In the genomic region with DNA sequence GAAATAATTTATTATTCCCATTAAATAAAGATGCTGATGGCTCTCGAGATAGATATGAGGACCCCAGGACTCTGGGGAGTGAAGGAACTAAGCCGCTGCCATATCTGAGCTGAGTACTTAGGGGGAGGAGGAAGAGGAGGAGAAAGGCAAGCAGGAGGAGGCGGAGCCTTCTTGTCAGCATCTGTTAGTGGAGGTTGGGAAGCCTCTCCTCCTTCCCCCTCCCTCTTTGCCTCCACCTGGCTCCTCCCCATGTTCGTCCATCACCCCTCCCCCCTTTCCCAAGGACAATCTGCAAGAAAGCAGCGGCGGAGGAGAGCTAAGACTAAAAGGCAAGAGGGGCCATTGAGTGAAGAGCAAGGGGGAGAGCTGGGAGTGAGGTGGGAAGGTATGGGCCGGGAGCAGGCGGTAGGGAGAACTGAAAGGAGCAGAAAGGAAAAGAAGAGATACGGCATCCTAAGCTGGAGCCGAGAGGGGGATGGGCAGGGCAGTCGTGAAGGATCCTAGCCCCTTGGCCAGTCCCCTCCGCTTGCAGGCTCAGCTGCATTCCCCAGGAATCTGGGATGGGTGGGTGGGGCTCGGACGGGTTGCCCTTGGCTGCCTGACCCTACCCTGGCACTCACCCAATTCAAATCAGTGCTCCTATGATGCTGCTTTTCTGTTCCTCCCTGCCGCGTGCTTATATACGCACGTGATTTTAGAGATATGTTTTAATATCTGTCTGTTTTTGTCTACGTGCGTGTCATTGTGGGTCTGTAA, we compare ENCODE assay signal across 8 cellular contexts. TPM values are rescaled to one million over a fixed set of nuclear protein-coding genes. Genes with fewer than 3 reads are reported as not detected.
A peak's percentile ranks its signal among the peaks of the same experiment; 100 is the strongest.
DNase-seq lines count a peak whose midpoint lies in the region; ATAC-seq, FAIRE-seq and TF ChIP-seq lines count a peak whose summit lies in the region.

A gene (plus strand): TSS at position 287 of the 756 bp plus-strand sequence. CDS start 3,411 bp downstream, outside the sequence.

- ATAC-seq in GM19023 (IDR thresholded peaks at IDR 0.05; ENCODE audit: unreplicated experiment) (peak; percentile 100), HG03196 (IDR thresholded peaks at IDR 0.05; ENCODE audit: unreplicated experiment) (peak; percentile 95)

- no peaks in the 10 kb centered on the region for H3K4me1 ChIP-seq in kidney (ENCODE audit: control insufficient read depth in 1 of 2, insufficient read depth in 1 of 2, low read depth in 1 of 2, low read length in 2 of 2)

- intact Hi-C loops in kidney (cut with DNase I), result no loop called here

- peak within 1 kb of the TSS; percentile 3 to 34 for H3K9ac ChIP-seq in kidney (ENCODE audit: low read length in 2 of 2)

- peak within 1 kb of the TSS; percentile 91 to 92 for H3K4me3 ChIP-seq in kidney (ENCODE audit: low read length in 2 of 2)

- H3K36me3 ChIP-seq in kidney (ENCODE audit: control insufficient read depth in 1 of 2, insufficient read depth in 2 of 2, low read length in 2 of 2), result peaks cover 6 to 13% of the 10 kb centered on the region in 2 donors

- peak; percentile 76 for DNase-seq in AG09319 (ENCODE audit: extremely low read depth, low read depth)
- peak; percentile 11 for DNase-seq in NCI-H345 treated with DMSO at 0.1 percent for 48 hours (lab: John Stamatoyannopoulos, UW; ENCODE audit: unreplicated experiment)
- peak; percentile 63 for DNase-seq in activated CD4-positive, CD25-positive, alpha-beta regulatory T cell treated with anti-CD3 and anti-CD28 coated beads, Interleukin-2, amount 50 U/mL, for 72 hours
- DNase-seq in cerebellum (ENCODE audit: low spot score), result peak; percentile 96
- peak; percentile 90 for DNase-seq in kidney
- DNase-seq in stimulated activated CD4-positive, alpha-beta T cell treated with anti-CD3 and anti-CD28 coated beads, Interleukin-15, amount 100 ng/mL, for 48 hours (ENCODE audit: low read depth in 2 of 2), result peak; percentile 67 to 71

- no peaks in the 10 kb centered on the region for H3K9me3 ChIP-seq in kidney (ENCODE audit: control insufficient read depth in 1 of 2, low read length in 2 of 2)

- H3K27ac ChIP-seq in kidney (ENCODE audit: low read depth in 2 of 2, low read length in 2 of 2), result peak within 1 kb of the TSS; percentile 37 to 45

- peak; percentile 69 for FAIRE-seq in kidney (lab: Jason Lieb, UNC)

- no peak for TF ChIP-seq CTCF in AG09319 (IDR thresholded peaks at IDR 0.05; ENCODE audit: low read depth, low read length)
- TF ChIP-seq CTCF in kidney (IDR thresholded peaks at IDR 0.05; ENCODE audit: borderline replicate concordance, extremely low read depth, insufficient read depth), result no peak

RNA-seq across cellular contexts. Expression of the gene that starts here (rescaled TPM):
- total RNA-seq in cerebellum (79.8 TPM), kidney (67.7 TPM)
- polyA plus RNA-seq in kidney (ENCODE audit: insufficient read depth, low read depth, low replicate concordance), result 69.6 TPM

Comparison
In these comparisons a context has a peak if more than half of its experiments do, and no peak if none do; other contexts are left out.
1. Peak in every context shown above with its lines: DNase-seq, ATAC-seq, H3K4me3 ChIP-seq and H3K27ac ChIP-seq.
2. DNase-seq: peak in every context shown above with its lines; median percentile 96 in cerebellum; 90 in kidney; 76 in AG09319; 69 in stimulated activated CD4-positive, alpha-beta T cell treated with anti-CD3 and anti-CD28 coated beads, Interleukin-15, amount 100 ng/mL, for 48 hours; 63 in activated CD4-positive, CD25-positive, alpha-beta regulatory T cell treated with anti-CD3 and anti-CD28 coated beads, Interleukin-2, amount 50 U/mL, for 72 hours; 11 in NCI-H345 treated with DMSO at 0.1 percent for 48 hours.